ENCODE assay signal across 12 cellular contexts in the genomic region with DNA sequence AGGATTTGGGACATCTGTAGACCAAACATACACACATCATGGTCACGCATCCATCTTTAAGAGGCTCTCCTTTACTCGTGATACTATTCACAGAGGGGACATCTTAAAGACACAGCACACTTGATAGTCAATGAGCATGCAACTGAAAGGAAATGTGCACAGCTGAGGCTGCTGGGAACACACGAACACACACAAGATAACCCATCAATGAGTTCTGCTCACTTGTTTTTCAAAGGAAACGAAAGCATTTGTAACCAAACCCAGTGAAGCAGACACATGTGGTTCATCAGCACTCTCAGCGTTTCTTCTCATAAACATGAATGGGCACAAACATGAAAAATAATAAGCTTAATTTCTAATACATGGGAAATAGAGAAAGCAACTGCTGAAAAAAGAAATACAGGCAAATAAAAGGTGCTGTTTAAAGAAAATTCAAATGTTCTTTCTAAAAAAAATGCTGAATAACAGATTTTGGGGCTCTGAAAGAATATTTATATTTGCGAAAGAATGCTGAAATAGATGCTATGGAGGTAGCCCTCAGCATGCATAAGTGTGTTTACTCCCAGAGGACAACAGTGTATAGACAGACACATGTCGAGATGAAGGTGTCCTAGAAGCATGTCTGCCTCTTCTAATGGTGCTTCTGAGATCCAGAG. TPM values are rescaled to one million over a fixed set of nuclear protein-coding genes. Genes with fewer than 3 reads are reported as not detected.
DNase-seq lines count a peak whose midpoint lies in the region; ATAC-seq and TF ChIP-seq lines count a peak whose summit lies in the region.
"Had no signal": no experiment of that assay in that cellular context is flagged by ENCODE, and none has a peak within 500 bp of the region (broad histone marks: within the 10 kb centered on the region; RNA-seq: fewer than 3 reads in every experiment).

No MANE protein-coding gene starts in this region.

- CTCF ChIA-PET in mammary epithelial cell (lab: Charles Lee; ENCODE audit: low non-redundant PET) = no interaction called here

- no peak overlapping the region for H3K4me3 ChIP-seq in mammary epithelial cell (replicated peaks in 1 of 3; ENCODE audit: insufficient read depth in 1 of 3, low read depth in 2 of 3, low read length in 3 of 3)
- H3K4me3 ChIP-seq: testis had no signal

- peaks cover 1% of the 10 kb centered on the region for H3K9me3 Mint-ChIP-seq in memory B cell
- H3K9me3 Mint-ChIP-seq: natural killer cell had no signal

- no peak overlapping the region for H2AFZ ChIP-seq in mammary epithelial cell (ENCODE audit: low read depth, low read length)

- no peaks in the 10 kb centered on the region for H3K79me2 ChIP-seq in mammary epithelial cell (ENCODE audit: insufficient read depth, low read length)

- no peak overlapping the region for H3K9ac ChIP-seq in mammary epithelial cell (ENCODE audit: insufficient read depth, low read length)

- peaks cover 10% of the 10 kb centered on the region for H3K4me1 Mint-ChIP-seq in memory B cell
- H3K4me1 Mint-ChIP-seq: natural killer cell had no signal

- no peak overlapping the region for H3K27ac ChIP-seq in mammary epithelial cell (ENCODE audit: insufficient read depth, low read depth, low read length)
- H3K27ac ChIP-seq: 22Rv1, testis had no signal

- no peaks in the 10 kb centered on the region for H3K4me1 ChIP-seq in mammary epithelial cell (ENCODE audit: insufficient read depth, low read length)
- H3K4me1 ChIP-seq: testis had no signal

- H3K4me3 Mint-ChIP-seq in memory B cell = no peak overlapping the region
- H3K4me3 Mint-ChIP-seq: natural killer cell had no signal

- no peaks in the 10 kb centered on the region for H3K36me3 ChIP-seq in mammary epithelial cell (ENCODE audit: insufficient read depth, low read length)

- H3K36me3 Mint-ChIP-seq in memory B cell = no peaks in the 10 kb centered on the region
- H3K36me3 Mint-ChIP-seq: natural killer cell had no signal

- intact Hi-C loops in mammary epithelial cell (cut with micrococcal nuclease) = no loop called here

- H3K4me2 ChIP-seq in mammary epithelial cell (ENCODE audit: insufficient read depth, low read depth, low read length) = no peak overlapping the region

- H3K27ac Mint-ChIP-seq in memory B cell = no peak overlapping the region
- H3K27ac Mint-ChIP-seq: natural killer cell had no signal

- DNase-seq in DMS79 (lab: John Stamatoyannopoulos, UW) = peak; percentile 12
- DNase-seq in DMS79 treated with DMSO at 0.1 percent for 48 hours (lab: John Stamatoyannopoulos, UW) = no peak
- DNase-seq in memory B cell (ENCODE audit: low spot score in 2 of 2) = no peak
- DNase-seq in mammary epithelial cell = no peak
- no peak for DNase-seq in activated CD4-positive, alpha-beta T cell treated with anti-CD3 and anti-CD28 coated beads for 1 hour
- DNase-seq: natural killer cell, NCI-H187 treated with DMSO at 0.1 percent for 48 hours, testis had no signal

- H3K27me3 Mint-ChIP-seq in memory B cell = peaks cover 8% of the 10 kb centered on the region

- H4K20me1 ChIP-seq in mammary epithelial cell (ENCODE audit: insufficient read depth, low read length) = no peaks in the 10 kb centered on the region

- WGBS in mammary epithelial cell (ENCODE audit: low coverage, missing lambda C conversion rate) = 65% methylated on average over 7 of the region's 7 CpGs

- TF ChIP-seq CTCF in mammary epithelial cell (conservative IDR thresholded peaks at IDR 0.05 in 1 of 2, IDR thresholded peaks at IDR 0.05 in 1 of 2; ENCODE audit: extremely low read depth in 1 of 2, insufficient read depth in 1 of 2, low read depth in 1 of 2, low read length in 2 of 2) = no peak

- no peaks in the 10 kb centered on the region for H3K9me3 ChIP-seq in mammary epithelial cell (replicated peaks; ENCODE audit: insufficient read depth, low read length)
- H3K9me3 ChIP-seq: testis had no signal

- BruUV-seq in mammary epithelial cell (replicated peaks; lab: Mats Ljungman, UMichigan) = no TSS peak

- peak; percentile 98 for ATAC-seq in GM21423 (IDR thresholded peaks at IDR 0.05; ENCODE audit: unreplicated experiment)
- ATAC-seq in HG03097 (IDR thresholded peaks at IDR 0.05; ENCODE audit: low FRiP score, unreplicated experiment) = peak; percentile 92
- ATAC-seq in memory B cell (ENCODE audit: low read depth) = peak; percentile 81
- no peak for ATAC-seq in activated CD4-positive, CD25-positive, alpha-beta regulatory T cell treated with anti-CD3 and anti-CD28 coated beads, Interleukin-2, amount 50 U/mL, for 24 hours
- ATAC-seq: natural killer cell had no signal

- no peaks in the 10 kb centered on the region for H3K27me3 ChIP-seq in mammary epithelial cell (ENCODE audit: insufficient read depth, low read length)
- H3K27me3 ChIP-seq: testis had no signal

- dilution Hi-C loops in mammary epithelial cell (cut with HindIII; ENCODE audit: low sequenced_read_pairs) = no loop called here

- in situ Hi-C loops in mammary epithelial cell (cut with MboI; ENCODE audit: low sequenced_read_pairs in 2 of 2) = loop anchor here in 1 of 2 donors (25.0 kb wide), 1 partner anchor 272 kb away; a partner anchor contains a TSS

RNA-seq across cellular contexts. Expression of a gene that starts 59.7 kb away (rescaled TPM):
- total RNA-seq in mammary epithelial cell = 1 to 10 TPM in 1 of 2 donors, under 1 TPM in 1; 0.09 to 1.0 TPM
- 0.27 TPM for polyA plus RNA-seq in mammary epithelial cell
- 0.93 TPM for polyA minus RNA-seq in mammary epithelial cell
- total RNA-seq: natural killer cell had no signal

Comparison
In these comparisons a context has a peak if more than half of its experiments do, and no peak if none do; other contexts are left out.
1. ATAC-seq: peak in GM21423 (single experiment), HG03097 (single experiment) and memory B cell (single experiment); none in activated CD4-positive, CD25-positive, alpha-beta regulatory T cell treated with anti-CD3 and anti-CD28 coated beads, Interleukin-2, amount 50 U/mL, for 24 hours (0 of 2).